ENCODE assay signal across 27 cellular contexts in genomic region chr2:233778030-233778429, GRCh38. TPM values are rescaled to one million over a fixed set of nuclear protein-coding genes. Genes with fewer than 3 reads are reported as not detected.
"Had no signal": no experiment of that assay in that cellular context is flagged by ENCODE, and none has a peak within 500 bp of the region (broad histone marks: within the 10 kb centered on the region; RNA-seq: fewer than 3 reads in every experiment).

MROH2A (plus strand) TSS chr2:233778330; CDS start chr2:233779359, 1,029 bp downstream.

- H3K4me3 Mint-ChIP-seq: memory B cell had no signal

- H3K36me3 ChIP-seq: gastrocnemius medialis, heart right ventricle, left lung, lower lobe of right lung had no signal

- H3K4me1 Mint-ChIP-seq: memory B cell had no signal

- H3K27me3 ChIP-seq: gastrocnemius medialis, left lung had no signal

- H3K4me1 ChIP-seq: esophagus squamous epithelium, gastrocnemius medialis, heart right ventricle, left lung, lower lobe of right lung had no signal

- ATAC-seq: gastrocnemius medialis, heart right ventricle, left colon, left lung, left ventricle myocardium superior, lower lobe of right lung had no signal

- H3K27ac Mint-ChIP-seq: memory B cell had no signal

- H3K36me3 Mint-ChIP-seq: memory B cell had no signal

- H3K27ac ChIP-seq: coronary artery, dorsolateral prefrontal cortex, esophagus squamous epithelium, gastrocnemius medialis, heart right ventricle, left lung, lower lobe of right lung had no signal

- H3K4me3 ChIP-seq: coronary artery, dorsolateral prefrontal cortex, esophagus squamous epithelium, gastrocnemius medialis, heart right ventricle, left lung, lower lobe of right lung had no signal

- DNase-seq: dermis blood vessel endothelial cell; dorsolateral prefrontal cortex; effector CD4-positive, alpha-beta T cell; effector memory CD4-positive, alpha-beta T cell; esophagus squamous epithelium; foreskin fibroblast; foreskin melanocyte; gastrocnemius medialis; glutamatergic neuron; head of caudate nucleus; heart right ventricle; hippocampal formation; left colon; left lung; left ventricle myocardium superior; lower lobe of right lung; mesendoderm; midbrain had no signal

- H3K9me3 ChIP-seq: gastrocnemius medialis, lower lobe of right lung had no signal

RNA-seq across cellular contexts. Expression of gene MROH2A, which starts in this region (rescaled TPM):
- total RNA-seq: cerebellum, dermis blood vessel endothelial cell, endothelial cell of umbilical vein, epithelial cell of proximal tubule, gastrocnemius medialis, glomerular endothelial cell, heart right ventricle, kidney epithelial cell, left ventricle myocardium superior, lower lobe of right lung, lung microvascular endothelial cell, mononuclear cell had no signal
- polyA plus RNA-seq: endothelial cell of umbilical vein, heart right ventricle had no signal
